Comparison of ENCODE assay signal across 1 cellular context in genomic region chr18:51508410-51508809, GRCh38.
DNase-seq lines count a peak whose midpoint lies in the region; ATAC-seq, FAIRE-seq and TF ChIP-seq lines count a peak whose summit lies in the region.
"Not testable (repeated sequence)": the region's sequence is repeated elsewhere in the genome, so short reads cannot be mapped to it uniquely, and the experiment has no call there.

No MANE protein-coding gene starts in this region.

- POLR2A ChIA-PET in HepG2 (lab: Yijun Ruan, JAX), result not testable (repeated sequence)

- TF ChIP-seq EP300 in HepG2 (IDR thresholded peaks at IDR 0.05; ENCODE audit: low read depth in 2 of 2, low read length in 2 of 2); HepG2 (CRISPR knock-in tag; IDR thresholded peaks at IDR 0.05; ENCODE audit: borderline replicate concordance): not testable (repeated sequence)

- H3K9me3 ChIP-seq in HepG2 (ENCODE audit: low read length), result peaks cover 18% of the 10 kb centered on the region

- not testable (repeated sequence) for DNase-seq in HepG2 (ENCODE audit: low spot score)

- not testable (repeated sequence) for ATAC-seq in HepG2

- not testable (repeated sequence) for TF ChIP-seq POLR2A in HepG2 (IDR thresholded peaks at IDR 0.05; ENCODE audit: insufficient read depth in 1 of 2, low read depth in 2 of 2, low read length in 2 of 2)

- not testable (repeated sequence) for H2AFZ ChIP-seq in HepG2 (ENCODE audit: low read length)

- in situ Hi-C loops in HepG2 (cut with HindIII; ENCODE audit: extremely low pct_ligation_motif_present, low pct_unique_long_range_greater_than_20kb), result not testable (repeated sequence)

- not testable (repeated sequence) for BruUV-seq in HepG2 (replicated peaks; lab: Mats Ljungman, UMichigan)

- FAIRE-seq in HepG2 (lab: Jason Lieb, UNC), result not testable (repeated sequence)

- H3K9ac ChIP-seq in HepG2 (ENCODE audit: insufficient read depth, low read depth, low read length), result not testable (repeated sequence)

- not testable (repeated sequence) for H3K27me3 ChIP-seq in HepG2 (ENCODE audit: control insufficient read depth in 1 of 2, insufficient read depth in 2 of 2, low read length in 2 of 2)

- intact Hi-C loops in HepG2 (cut with micrococcal nuclease; ENCODE audit: unreplicated experiment), result not testable (repeated sequence)

- H3K4me1 ChIP-seq in HepG2 (ENCODE audit: insufficient read depth, low read length), result not testable (repeated sequence)

- WGBS in HepG2 (ENCODE audit: low lambda C conversion rate), result 11% methylated on average over 7 of the region's 7 CpGs

- TF ChIP-seq CTCF in HepG2 (CRISPR knock-in tag; IDR thresholded peaks at IDR 0.05), result not testable (repeated sequence)

- not testable (repeated sequence) for TF ChIP-seq RAD21 in HepG2 (CRISPR knock-in tag; IDR thresholded peaks at IDR 0.05)

- H3K27ac ChIP-seq in HepG2 (ENCODE audit: extremely low read length, insufficient read depth, low read length), result not testable (repeated sequence)

- not testable (repeated sequence) for H3K79me2 ChIP-seq in HepG2 (ENCODE audit: insufficient read depth, low read length)

- not testable (repeated sequence) for H4K20me1 ChIP-seq in HepG2 (ENCODE audit: insufficient read depth, low read length)

- not testable (repeated sequence) for H3K36me3 ChIP-seq in HepG2 (replicated peaks in 1 of 2; ENCODE audit: control insufficient read depth in 1 of 2, insufficient read depth in 2 of 2, low read length in 2 of 2)

- not testable (repeated sequence) for H3K4me2 ChIP-seq in HepG2 (ENCODE audit: low read depth, low read length)

- H3K4me3 ChIP-seq in HepG2 (replicated peaks in 1 of 3; ENCODE audit: insufficient read depth in 1 of 3, low read depth in 2 of 3, low read length in 3 of 3), result not testable (repeated sequence)

- CTCF ChIA-PET in HepG2 (lab: Yijun Ruan, JAX; ENCODE audit: low intra/inter-chr PET ratio, low total read pairs), result not testable (repeated sequence)

TF ChIP-seq in HepG2, 621 proteins besides CTCF, POLR2A, EP300 and RAD21:
- peak; percentile 98 for TF ChIP-seq ZNF761 (CRISPR knock-in tag; conservative IDR thresholded peaks at IDR 0.05)
